ENCODE assay signal across 9 cellular contexts in the genomic region with DNA sequence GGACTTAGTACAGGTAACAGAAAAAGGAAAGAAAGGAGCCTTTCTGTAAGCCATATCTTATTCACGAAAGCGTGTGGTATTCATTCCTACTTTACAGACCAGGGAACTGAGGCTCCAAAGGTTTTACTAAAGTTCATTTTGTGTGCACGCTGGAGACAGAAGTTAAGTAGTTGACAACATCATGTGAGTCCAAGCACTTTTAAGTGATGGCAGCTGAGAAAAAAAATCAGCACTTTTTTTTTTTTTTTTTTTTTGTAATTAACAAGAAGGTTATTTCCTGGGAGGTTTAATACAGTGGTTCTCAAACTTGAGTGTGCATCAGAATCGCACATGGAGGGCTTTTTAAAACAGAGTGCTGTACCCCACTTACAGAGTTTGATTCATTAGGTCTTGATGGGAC. TPM values are rescaled to one million over a fixed set of nuclear protein-coding genes. Genes with fewer than 3 reads are reported as not detected.
DNase-seq lines count a peak whose midpoint lies in the region; ATAC-seq and TF ChIP-seq lines count a peak whose summit lies in the region.
"Had no signal": no experiment of that assay in that cellular context is flagged by ENCODE, and none has a peak within 500 bp of the region (broad histone marks: within the 10 kb centered on the region; RNA-seq: fewer than 3 reads in every experiment).

No MANE protein-coding gene starts in this region.

- H3K4me3 ChIP-seq in Karpas-422 (ENCODE audit: low read length) (peak overlapping the region; percentile 86), coronary artery (peak overlapping the region; percentile 97), neuron (ENCODE audit: low read length) (peak overlapping the region; percentile 88)

- H3K36me3 ChIP-seq in Karpas-422 (ENCODE audit: insufficient read depth, low read length) = peaks cover 8% of the 10 kb centered on the region; the same call in 1 of the 2 replicates
- H3K36me3 ChIP-seq in neuron (ENCODE audit: insufficient read depth, low read length) = no peaks in the 10 kb centered on the region

- H3K4me3 Mint-ChIP-seq in Calu3 (ENCODE audit: low read depth, unreplicated experiment) = peak overlapping the region; percentile 92

- no peak for DNase-seq in Calu3
- no peak for DNase-seq in Karpas-422
- DNase-seq in coronary artery (ENCODE audit: low spot score) = no peak
- no peak for DNase-seq in putamen (ENCODE audit: low spot score)
- DNase-seq: posterior cingulate gyrus had no signal

- intact Hi-C loops in Calu3 (cut with micrococcal nuclease; ENCODE audit: unreplicated experiment) = loop anchor here (5.0 kb wide), 1 partner anchor 153 kb away; no protein-coding TSS in a partner anchor

- H3K79me2 ChIP-seq in Karpas-422 (ENCODE audit: low read length) = peaks cover 74% of the 10 kb centered on the region

- H3K9me3 Mint-ChIP-seq in Calu3 (ENCODE audit: low read depth, unreplicated experiment) = no peaks in the 10 kb centered on the region

- no TSS peak for BruUV-seq in Calu3 (replicated peaks; lab: Mats Ljungman, UMichigan)

- H2AFZ ChIP-seq in Karpas-422 (ENCODE audit: low read length) = no peak overlapping the region
- no peak overlapping the region for H2AFZ ChIP-seq in neuron (ENCODE audit: low read depth, low read length)

- peak overlapping the region; percentile 75 for H3K4me2 ChIP-seq in Karpas-422 (ENCODE audit: low read depth, low read length, poor library complexity, severe bottlenecking)

- H3K27me3 ChIP-seq in Karpas-422 (ENCODE audit: low read length) = no peaks in the 10 kb centered on the region
- no peaks in the 10 kb centered on the region for H3K27me3 ChIP-seq in neuron (ENCODE audit: insufficient read depth, low read length)

- no peaks in the 10 kb centered on the region for H3K27me3 Mint-ChIP-seq in Calu3 (ENCODE audit: unreplicated experiment)

- no peaks in the 10 kb centered on the region for H3K9me3 ChIP-seq in Karpas-422 (ENCODE audit: low read length)
- H3K9me3 ChIP-seq in neuron (ENCODE audit: low read length) = peaks cover 1% of the 10 kb centered on the region

- ATAC-seq in GM18907 (IDR thresholded peaks at IDR 0.05; ENCODE audit: unreplicated experiment) (no peak), GM18502 (IDR thresholded peaks at IDR 0.05; ENCODE audit: poor library complexity, unreplicated experiment) (no peak), HG02678 (IDR thresholded peaks at IDR 0.05; ENCODE audit: unreplicated experiment) (no peak)

- H3K9ac ChIP-seq in Karpas-422 (ENCODE audit: low read length) = peak overlapping the region; percentile 86

- no peak overlapping the region for H3K27ac Mint-ChIP-seq in Calu3 (ENCODE audit: unreplicated experiment)

- H3K27ac ChIP-seq in Karpas-422 (ENCODE audit: low read length) (no peak overlapping the region), coronary artery (no peak overlapping the region)

- TF ChIP-seq CTCF in Calu3 (IDR thresholded peaks at IDR 0.05; ENCODE audit: unreplicated experiment) = no peak
- TF ChIP-seq CTCF in coronary artery (IDR thresholded peaks at IDR 0.05) = no peak

- peaks cover 4% of the 10 kb centered on the region; the same call in 1 of the 2 replicates for H4K20me1 ChIP-seq in Karpas-422 (ENCODE audit: insufficient read depth, low read depth, low read length)

- peaks cover 26% of the 10 kb centered on the region for H3K36me3 Mint-ChIP-seq in Calu3 (ENCODE audit: insufficient read depth, unreplicated experiment)

- no peaks in the 10 kb centered on the region for H3K9me2 ChIP-seq in Karpas-422 (replicated peaks; ENCODE audit: insufficient read depth, low read length)

- H3K4me1 ChIP-seq in Karpas-422 (ENCODE audit: low read length) = peaks cover 34% of the 10 kb centered on the region
- peaks cover 16% of the 10 kb centered on the region for H3K4me1 ChIP-seq in neuron (ENCODE audit: insufficient read depth, low read length)

- CTCF ChIA-PET in Calu3 (lab: Charles Lee) = no interaction called here

- H3K4me1 Mint-ChIP-seq in Calu3 (ENCODE audit: low read depth, unreplicated experiment) = peaks cover 10% of the 10 kb centered on the region

RNA-seq across cellular contexts. Expression of gene DNAJC3, which starts 2.0 kb away (rescaled TPM):
- 21.2 and 22.2 TPM in 2 replicates for total RNA-seq in Calu3 (2022)
- 12.0 and 19.7 TPM in 2 replicates for total RNA-seq in Karpas-422 (2014; rRNA removed; shearing (Covaris generic); ENCODE audit: low replicate concordance)

RNA-seq across cellular contexts. Expression of gene DZIP1, which starts 34.5 kb away (rescaled TPM):
- total RNA-seq in Calu3 (2022) = 10.2 and 13.3 TPM in 2 replicates
- total RNA-seq in Karpas-422 (2014; rRNA removed; shearing (Covaris generic); ENCODE audit: low replicate concordance) = not detected in 2 replicates

Comparison
In these comparisons a context has a peak if more than half of its experiments do, and no peak if none do; other contexts are left out.
1. RNA of gene DZIP1, which starts 34.5 kb away (total RNA-seq): 10.2 to 13.3 TPM in Calu3; not detected in Karpas-422; every median in the first group is over 10 times any median in the second.
2. Peak in every context shown above with its lines, with median percentiles within 50 percentile points of each other: H3K4me3 ChIP-seq.